In genomic region chrX:128781506-128781905, GRCh38 we compare ENCODE assay signal across 8 cellular contexts.
DNase-seq lines count a peak whose midpoint lies in the region; TF ChIP-seq lines count a peak whose summit lies in the region.

No MANE protein-coding gene starts in this region.

- intact Hi-C loops in transverse colon (cut with DNase I; ENCODE audit: low total_unique reads) = no loop called here

- no peak overlapping the region for H3K4me3 Mint-ChIP-seq in endothelial cell (ENCODE audit: unreplicated experiment)

- H3K4me1 ChIP-seq in BE2C (peaks cover 5% of the 10 kb centered on the region), transverse colon (no peaks in the 10 kb centered on the region)

- no peaks in the 10 kb centered on the region for H3K4me1 Mint-ChIP-seq in endothelial cell (ENCODE audit: unreplicated experiment)

- TF ChIP-seq EP300 in transverse colon (IDR thresholded peaks at IDR 0.05; ENCODE audit: low read depth) = no peak

- in situ Hi-C loops in GM13976 (cut with MboI; ENCODE audit: low sequenced_read_pairs, unreplicated experiment) = no loop called here
- in situ Hi-C loops in transverse colon (cut with MboI; ENCODE audit: low pct_ligation_motif_present in 1 of 4, low pct_unique_long_range_greater_than_20kb in 1 of 4, low sequenced_read_pairs in 3 of 4) = no loop called here

- H3K36me3 ChIP-seq in BE2C = no peaks in the 10 kb centered on the region
- no peaks in the 10 kb centered on the region for H3K36me3 ChIP-seq in transverse colon

- peak; percentile 72 for DNase-seq in BE2C
- DNase-seq in GM13976 (ENCODE audit: low spot score) = peak; percentile 20
- peak; percentile 86 for DNase-seq in NCI-H82 (lab: John Stamatoyannopoulos, UW)
- peak; percentile 49 for DNase-seq in endothelial cell (ENCODE audit: low spot score)
- DNase-seq in transverse colon = peak; percentile 48
- no peak for DNase-seq in HPDE6-E6E7 (ENCODE audit: extremely low spot score)
- no peak for DNase-seq in AG08395 (ENCODE audit: low spot score)
- no peak for DNase-seq in RKO (ENCODE audit: low spot score)

- H3K27me3 Mint-ChIP-seq in endothelial cell (ENCODE audit: unreplicated experiment) = peaks cover 2% of the 10 kb centered on the region

- no peak overlapping the region for H3K27ac Mint-ChIP-seq in endothelial cell (ENCODE audit: unreplicated experiment)

- no peaks in the 10 kb centered on the region for H3K9me3 Mint-ChIP-seq in endothelial cell (ENCODE audit: unreplicated experiment)

- WGBS in transverse colon (ENCODE audit: low coverage in 1 of 2), 2 donors = 47% methylated on average over 1 of the region's 1 CpG; no CpG with 5 or more reads in 1 of the 2 donors

- peak; percentile 69 for TF ChIP-seq CTCF in BE2C (IDR thresholded peaks at IDR 0.05; ENCODE audit: low read depth, low read length)
- TF ChIP-seq CTCF in GM13976 (IDR thresholded peaks at IDR 0.05; ENCODE audit: borderline replicate concordance, control extremely low read depth, extremely low read depth, insufficient read depth, missing control alignments) = peak; percentile 11
- peak; percentile 23 for TF ChIP-seq CTCF in endothelial cell (IDR thresholded peaks at IDR 0.05; ENCODE audit: unreplicated experiment)
- peak in 3 of 5 experiments; percentile 25 to 38 (median 29) for TF ChIP-seq CTCF in transverse colon (IDR thresholded peaks at IDR 0.05)

- no peak overlapping the region for H3K27ac ChIP-seq in transverse colon

- H3K4me3 ChIP-seq in BE2C (ENCODE audit: low read depth, low read length) = no peak overlapping the region
- no peak overlapping the region for H3K4me3 ChIP-seq in transverse colon

- H3K27me3 ChIP-seq in BE2C (no peaks in the 10 kb centered on the region), transverse colon (no peaks in the 10 kb centered on the region)

- H3K36me3 Mint-ChIP-seq in endothelial cell (ENCODE audit: low read depth, unreplicated experiment) = no peaks in the 10 kb centered on the region

- no peak for TF ChIP-seq POLR2A in transverse colon (IDR thresholded peaks at IDR 0.05)

- no peaks in the 10 kb centered on the region for H3K9me3 ChIP-seq in BE2C
- H3K9me3 ChIP-seq in transverse colon = no peaks in the 10 kb centered on the region

Comparison
In these comparisons a context has a peak if more than half of its experiments do, and no peak if none do; other contexts are left out.
1. DNase-seq: peak in BE2C (single experiment), GM13976 (single experiment), NCI-H82 (single experiment), endothelial cell (single experiment) and transverse colon (single experiment); none in HPDE6-E6E7 (single experiment), AG08395 (single experiment) and RKO (single experiment).
2. CTCF ChIP-seq: peak in every context shown above with its lines; median percentile 69 in BE2C; 29 in transverse colon; 23 in endothelial cell; 11 in GM13976.